Comparison of ENCODE assay signal across 1 cellular context in the genomic region with DNA sequence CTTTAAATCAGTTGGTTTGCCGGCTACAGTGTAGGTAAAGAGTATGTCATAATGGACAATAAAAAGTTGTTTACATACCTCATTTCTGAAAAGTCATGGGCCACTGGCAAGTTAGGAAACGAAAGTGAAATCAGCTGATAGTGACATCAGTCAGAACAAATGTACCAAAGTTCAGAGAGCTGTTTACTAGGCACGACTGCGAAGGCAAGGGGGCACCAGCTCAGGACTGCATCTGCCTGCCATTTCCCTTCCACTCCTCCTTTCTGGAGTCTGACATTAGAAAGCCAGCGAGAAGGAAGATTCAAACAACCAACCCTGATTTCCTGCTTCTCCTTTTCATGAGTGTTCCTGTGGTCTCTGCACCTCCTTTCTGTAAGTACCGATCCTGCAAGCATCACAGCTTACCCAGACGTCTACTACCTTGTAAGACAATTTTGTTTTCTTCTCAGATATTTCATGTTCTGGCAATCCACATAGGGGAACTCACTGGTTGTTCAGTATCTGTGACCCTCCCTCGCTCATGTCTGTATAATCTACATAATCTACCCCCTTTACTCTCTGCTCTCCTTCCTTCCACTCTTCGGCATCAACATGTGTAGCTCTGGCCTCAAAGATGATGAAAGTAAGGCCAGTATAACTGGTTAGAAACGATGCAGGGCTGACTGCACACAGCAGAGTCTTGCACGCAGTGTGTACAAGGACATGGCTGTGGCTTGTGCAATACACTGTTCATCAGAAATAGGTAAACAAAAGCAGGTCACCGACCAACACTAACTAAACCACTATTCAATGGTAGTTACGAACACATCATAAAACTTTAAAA.
A peak's percentile ranks its signal among the peaks of the same experiment; 100 is the strongest.
TF ChIP-seq lines count a peak whose summit lies in the region.

A gene (plus strand): TSS at position 174 of the 823 bp plus-strand sequence. CDS start 16,370 bp downstream, outside the sequence.

TF ChIP-seq in K562, 482 proteins besides CTCF, POLR2A, EP300 and RAD21 (continued from another document and continues in another):
- TF ChIP-seq, protein P1, sequence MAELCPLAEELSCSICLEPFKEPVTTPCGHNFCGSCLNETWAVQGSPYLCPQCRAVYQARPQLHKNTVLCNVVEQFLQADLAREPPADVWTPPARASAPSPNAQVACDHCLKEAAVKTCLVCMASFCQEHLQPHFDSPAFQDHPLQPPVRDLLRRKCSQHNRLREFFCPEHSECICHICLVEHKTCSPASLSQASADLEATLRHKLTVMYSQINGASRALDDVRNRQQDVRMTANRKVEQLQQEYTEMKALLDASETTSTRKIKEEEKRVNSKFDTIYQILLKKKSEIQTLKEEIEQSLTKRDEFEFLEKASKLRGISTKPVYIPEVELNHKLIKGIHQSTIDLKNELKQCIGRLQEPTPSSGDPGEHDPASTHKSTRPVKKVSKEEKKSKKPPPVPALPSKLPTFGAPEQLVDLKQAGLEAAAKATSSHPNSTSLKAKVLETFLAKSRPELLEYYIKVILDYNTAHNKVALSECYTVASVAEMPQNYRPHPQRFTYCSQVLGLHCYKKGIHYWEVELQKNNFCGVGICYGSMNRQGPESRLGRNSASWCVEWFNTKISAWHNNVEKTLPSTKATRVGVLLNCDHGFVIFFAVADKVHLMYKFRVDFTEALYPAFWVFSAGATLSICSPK (IDR thresholded peaks at IDR 0.05; ENCODE audit: borderline replicate concordance), result no peak
- TF ChIP-seq ZNF24 (IDR thresholded peaks at IDR 0.05) (no peak), RBM34 (IDR thresholded peaks at IDR 0.05; ENCODE audit: borderline replicate concordance, insufficient read depth, low read length) (no peak), GTF2A2 (tag; IDR thresholded peaks at IDR 0.05) (no peak), ZNF324 (CRISPR knock-in tag; IDR thresholded peaks at IDR 0.05) (no peak), MCM2 (IDR thresholded peaks at IDR 0.05; ENCODE audit: low read depth) (no peak), CHD4 (IDR thresholded peaks at IDR 0.05; ENCODE audit: insufficient read depth, insufficient replicate concordance, low read depth, low read length, poor library complexity, severe bottlenecking) (no peak), MEF2A (IDR thresholded peaks at IDR 0.05; ENCODE audit: control insufficient read depth, low read depth, low read length) (no peak), ZNF780A (CRISPR knock-in tag; IDR thresholded peaks at IDR 0.05) (no peak), NFATC3 (IDR thresholded peaks at IDR 0.05) (no peak), CC2D1A (IDR thresholded peaks at IDR 0.05) (peak; percentile 28; the same call in 1 of the 2 replicates), TAF15 (IDR thresholded peaks at IDR 0.05; ENCODE audit: low read depth, low read length) (no peak), GATA2 (CRISPR knock-in tag; IDR thresholded peaks at IDR 0.05) (no peak), TBP (optimal IDR thresholded peaks at IDR 0.05; ENCODE audit: low read depth, low read length) (no peak), EHMT2 (IDR thresholded peaks at IDR 0.05) (no peak), ETV1 (tag; conservative IDR thresholded peaks at IDR 0.05; ENCODE audit: low read depth) (no peak), ZNF347 (CRISPR knock-in tag; IDR thresholded peaks at IDR 0.05; ENCODE audit: low read depth) (no peak), RFX5 (IDR thresholded peaks at IDR 0.05; ENCODE audit: low read depth, low read length) (no peak), SRF (CRISPR knock-in tag; IDR thresholded peaks at IDR 0.05) (no peak), RBFOX2 (IDR thresholded peaks at IDR 0.05; ENCODE audit: low read depth, low read length) (0 out of 2 replicates have a peak, but pooled peaks have one; percentile 32), TFAM (CRISPR knock-in tag; conservative IDR thresholded peaks at IDR 0.05) (no peak), ZFX (CRISPR knock-in tag; IDR thresholded peaks at IDR 0.05) (no peak), HOXB6 (CRISPR knock-in tag; IDR thresholded peaks at IDR 0.05; ENCODE audit: borderline replicate concordance) (peak; percentile 78; the same call in 1 of the 2 replicates), RHOXF2B (CRISPR knock-in tag; conservative IDR thresholded peaks at IDR 0.05) (no peak), ZNF766 (CRISPR knock-in tag; conservative IDR thresholded peaks at IDR 0.05) (peak; percentile 79; the same call in 1 of the 2 replicates), GABPB2 (CRISPR knock-in tag; conservative IDR thresholded peaks at IDR 0.05) (no peak), FOXK2 (conservative IDR thresholded peaks at IDR 0.05 in 1 of 2, IDR thresholded peaks at IDR 0.05 in 1 of 2; ENCODE audit: low read depth in 2 of 2) (peak; percentile 98 to 99), PHB (CRISPR knock-in tag; IDR thresholded peaks at IDR 0.05) (no peak), ZBTB8A (IDR thresholded peaks at IDR 0.05; ENCODE audit: partially characterized antibody) (no peak), KAT8 (IDR thresholded peaks at IDR 0.05; ENCODE audit: low read depth) (no peak), POLR2G (IDR thresholded peaks at IDR 0.05; ENCODE audit: low read depth, low read length) (no peak), NUFIP1 (IDR thresholded peaks at IDR 0.05; ENCODE audit: partially characterized antibody) (no peak), MYNN (IDR thresholded peaks at IDR 0.05) (no peak), MYNN (CRISPR knock-in tag; IDR thresholded peaks at IDR 0.05) (no peak)
- TF ChIP-seq, protein P2, sequence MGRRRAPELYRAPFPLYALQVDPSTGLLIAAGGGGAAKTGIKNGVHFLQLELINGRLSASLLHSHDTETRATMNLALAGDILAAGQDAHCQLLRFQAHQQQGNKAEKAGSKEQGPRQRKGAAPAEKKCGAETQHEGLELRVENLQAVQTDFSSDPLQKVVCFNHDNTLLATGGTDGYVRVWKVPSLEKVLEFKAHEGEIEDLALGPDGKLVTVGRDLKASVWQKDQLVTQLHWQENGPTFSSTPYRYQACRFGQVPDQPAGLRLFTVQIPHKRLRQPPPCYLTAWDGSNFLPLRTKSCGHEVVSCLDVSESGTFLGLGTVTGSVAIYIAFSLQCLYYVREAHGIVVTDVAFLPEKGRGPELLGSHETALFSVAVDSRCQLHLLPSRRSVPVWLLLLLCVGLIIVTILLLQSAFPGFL (CRISPR knock-in tag; IDR thresholded peaks at IDR 0.05), result no peak
- TF ChIP-seq, protein P3, sequence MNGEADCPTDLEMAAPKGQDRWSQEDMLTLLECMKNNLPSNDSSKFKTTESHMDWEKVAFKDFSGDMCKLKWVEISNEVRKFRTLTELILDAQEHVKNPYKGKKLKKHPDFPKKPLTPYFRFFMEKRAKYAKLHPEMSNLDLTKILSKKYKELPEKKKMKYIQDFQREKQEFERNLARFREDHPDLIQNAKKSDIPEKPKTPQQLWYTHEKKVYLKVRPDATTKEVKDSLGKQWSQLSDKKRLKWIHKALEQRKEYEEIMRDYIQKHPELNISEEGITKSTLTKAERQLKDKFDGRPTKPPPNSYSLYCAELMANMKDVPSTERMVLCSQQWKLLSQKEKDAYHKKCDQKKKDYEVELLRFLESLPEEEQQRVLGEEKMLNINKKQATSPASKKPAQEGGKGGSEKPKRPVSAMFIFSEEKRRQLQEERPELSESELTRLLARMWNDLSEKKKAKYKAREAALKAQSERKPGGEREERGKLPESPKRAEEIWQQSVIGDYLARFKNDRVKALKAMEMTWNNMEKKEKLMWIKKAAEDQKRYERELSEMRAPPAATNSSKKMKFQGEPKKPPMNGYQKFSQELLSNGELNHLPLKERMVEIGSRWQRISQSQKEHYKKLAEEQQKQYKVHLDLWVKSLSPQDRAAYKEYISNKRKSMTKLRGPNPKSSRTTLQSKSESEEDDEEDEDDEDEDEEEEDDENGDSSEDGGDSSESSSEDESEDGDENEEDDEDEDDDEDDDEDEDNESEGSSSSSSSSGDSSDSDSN (IDR thresholded peaks at IDR 0.05; ENCODE audit: borderline replicate concordance in 1 of 2, low read depth in 2 of 2, low read length in 2 of 2), result no peak
- TF ChIP-seq, protein P4, sequence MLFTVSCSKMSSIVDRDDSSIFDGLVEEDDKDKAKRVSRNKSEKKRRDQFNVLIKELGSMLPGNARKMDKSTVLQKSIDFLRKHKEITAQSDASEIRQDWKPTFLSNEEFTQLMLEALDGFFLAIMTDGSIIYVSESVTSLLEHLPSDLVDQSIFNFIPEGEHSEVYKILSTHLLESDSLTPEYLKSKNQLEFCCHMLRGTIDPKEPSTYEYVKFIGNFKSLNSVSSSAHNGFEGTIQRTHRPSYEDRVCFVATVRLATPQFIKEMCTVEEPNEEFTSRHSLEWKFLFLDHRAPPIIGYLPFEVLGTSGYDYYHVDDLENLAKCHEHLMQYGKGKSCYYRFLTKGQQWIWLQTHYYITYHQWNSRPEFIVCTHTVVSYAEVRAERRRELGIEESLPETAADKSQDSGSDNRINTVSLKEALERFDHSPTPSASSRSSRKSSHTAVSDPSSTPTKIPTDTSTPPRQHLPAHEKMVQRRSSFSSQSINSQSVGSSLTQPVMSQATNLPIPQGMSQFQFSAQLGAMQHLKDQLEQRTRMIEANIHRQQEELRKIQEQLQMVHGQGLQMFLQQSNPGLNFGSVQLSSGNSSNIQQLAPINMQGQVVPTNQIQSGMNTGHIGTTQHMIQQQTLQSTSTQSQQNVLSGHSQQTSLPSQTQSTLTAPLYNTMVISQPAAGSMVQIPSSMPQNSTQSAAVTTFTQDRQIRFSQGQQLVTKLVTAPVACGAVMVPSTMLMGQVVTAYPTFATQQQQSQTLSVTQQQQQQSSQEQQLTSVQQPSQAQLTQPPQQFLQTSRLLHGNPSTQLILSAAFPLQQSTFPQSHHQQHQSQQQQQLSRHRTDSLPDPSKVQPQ (CRISPR knock-in tag; IDR thresholded peaks at IDR 0.05; ENCODE audit: borderline replicate concordance), result no peak
- TF ChIP-seq, protein P5, sequence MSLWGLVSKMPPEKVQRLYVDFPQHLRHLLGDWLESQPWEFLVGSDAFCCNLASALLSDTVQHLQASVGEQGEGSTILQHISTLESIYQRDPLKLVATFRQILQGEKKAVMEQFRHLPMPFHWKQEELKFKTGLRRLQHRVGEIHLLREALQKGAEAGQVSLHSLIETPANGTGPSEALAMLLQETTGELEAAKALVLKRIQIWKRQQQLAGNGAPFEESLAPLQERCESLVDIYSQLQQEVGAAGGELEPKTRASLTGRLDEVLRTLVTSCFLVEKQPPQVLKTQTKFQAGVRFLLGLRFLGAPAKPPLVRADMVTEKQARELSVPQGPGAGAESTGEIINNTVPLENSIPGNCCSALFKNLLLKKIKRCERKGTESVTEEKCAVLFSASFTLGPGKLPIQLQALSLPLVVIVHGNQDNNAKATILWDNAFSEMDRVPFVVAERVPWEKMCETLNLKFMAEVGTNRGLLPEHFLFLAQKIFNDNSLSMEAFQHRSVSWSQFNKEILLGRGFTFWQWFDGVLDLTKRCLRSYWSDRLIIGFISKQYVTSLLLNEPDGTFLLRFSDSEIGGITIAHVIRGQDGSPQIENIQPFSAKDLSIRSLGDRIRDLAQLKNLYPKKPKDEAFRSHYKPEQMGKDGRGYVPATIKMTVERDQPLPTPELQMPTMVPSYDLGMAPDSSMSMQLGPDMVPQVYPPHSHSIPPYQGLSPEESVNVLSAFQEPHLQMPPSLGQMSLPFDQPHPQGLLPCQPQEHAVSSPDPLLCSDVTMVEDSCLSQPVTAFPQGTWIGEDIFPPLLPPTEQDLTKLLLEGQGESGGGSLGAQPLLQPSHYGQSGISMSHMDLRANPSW (CRISPR knock-in tag; IDR thresholded peaks at IDR 0.05), result no peak
- TF ChIP-seq, protein P6, sequence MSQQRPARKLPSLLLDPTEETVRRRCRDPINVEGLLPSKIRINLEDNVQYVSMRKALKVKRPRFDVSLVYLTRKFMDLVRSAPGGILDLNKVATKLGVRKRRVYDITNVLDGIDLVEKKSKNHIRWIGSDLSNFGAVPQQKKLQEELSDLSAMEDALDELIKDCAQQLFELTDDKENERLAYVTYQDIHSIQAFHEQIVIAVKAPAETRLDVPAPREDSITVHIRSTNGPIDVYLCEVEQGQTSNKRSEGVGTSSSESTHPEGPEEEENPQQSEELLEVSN (IDR thresholded peaks at IDR 0.05; ENCODE audit: borderline replicate concordance in 1 of 2, extremely low read depth in 1 of 2, insufficient read depth in 1 of 2, insufficient read length in 1 of 2, low read depth in 1 of 2, low read length in 1 of 2, poor library complexity in 1 of 2, severe bottlenecking in 1 of 2), result no peak
- TF ChIP-seq, protein P7, sequence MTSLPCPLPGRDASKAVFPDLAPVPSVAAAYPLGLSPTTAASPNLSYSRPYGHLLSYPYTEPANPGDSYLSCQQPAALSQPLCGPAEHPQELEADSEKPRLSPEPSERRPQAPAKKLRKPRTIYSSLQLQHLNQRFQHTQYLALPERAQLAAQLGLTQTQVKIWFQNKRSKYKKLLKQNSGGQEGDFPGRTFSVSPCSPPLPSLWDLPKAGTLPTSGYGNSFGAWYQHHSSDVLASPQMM (CRISPR knock-in tag; IDR thresholded peaks at IDR 0.05), result no peak
- TF ChIP-seq, protein P8, sequence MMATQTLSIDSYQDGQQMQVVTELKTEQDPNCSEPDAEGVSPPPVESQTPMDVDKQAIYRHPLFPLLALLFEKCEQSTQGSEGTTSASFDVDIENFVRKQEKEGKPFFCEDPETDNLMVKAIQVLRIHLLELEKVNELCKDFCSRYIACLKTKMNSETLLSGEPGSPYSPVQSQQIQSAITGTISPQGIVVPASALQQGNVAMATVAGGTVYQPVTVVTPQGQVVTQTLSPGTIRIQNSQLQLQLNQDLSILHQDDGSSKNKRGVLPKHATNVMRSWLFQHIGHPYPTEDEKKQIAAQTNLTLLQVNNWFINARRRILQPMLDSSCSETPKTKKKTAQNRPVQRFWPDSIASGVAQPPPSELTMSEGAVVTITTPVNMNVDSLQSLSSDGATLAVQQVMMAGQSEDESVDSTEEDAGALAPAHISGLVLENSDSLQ (IDR thresholded peaks at IDR 0.05), result peak; percentile 55; the same call in 1 of the 2 replicates
- TF ChIP-seq, protein P9, sequence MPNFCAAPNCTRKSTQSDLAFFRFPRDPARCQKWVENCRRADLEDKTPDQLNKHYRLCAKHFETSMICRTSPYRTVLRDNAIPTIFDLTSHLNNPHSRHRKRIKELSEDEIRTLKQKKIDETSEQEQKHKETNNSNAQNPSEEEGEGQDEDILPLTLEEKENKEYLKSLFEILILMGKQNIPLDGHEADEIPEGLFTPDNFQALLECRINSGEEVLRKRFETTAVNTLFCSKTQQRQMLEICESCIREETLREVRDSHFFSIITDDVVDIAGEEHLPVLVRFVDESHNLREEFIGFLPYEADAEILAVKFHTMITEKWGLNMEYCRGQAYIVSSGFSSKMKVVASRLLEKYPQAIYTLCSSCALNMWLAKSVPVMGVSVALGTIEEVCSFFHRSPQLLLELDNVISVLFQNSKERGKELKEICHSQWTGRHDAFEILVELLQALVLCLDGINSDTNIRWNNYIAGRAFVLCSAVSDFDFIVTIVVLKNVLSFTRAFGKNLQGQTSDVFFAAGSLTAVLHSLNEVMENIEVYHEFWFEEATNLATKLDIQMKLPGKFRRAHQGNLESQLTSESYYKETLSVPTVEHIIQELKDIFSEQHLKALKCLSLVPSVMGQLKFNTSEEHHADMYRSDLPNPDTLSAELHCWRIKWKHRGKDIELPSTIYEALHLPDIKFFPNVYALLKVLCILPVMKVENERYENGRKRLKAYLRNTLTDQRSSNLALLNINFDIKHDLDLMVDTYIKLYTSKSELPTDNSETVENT (CRISPR knock-in tag; IDR thresholded peaks at IDR 0.05), result no peak
- TF ChIP-seq, protein P10, sequence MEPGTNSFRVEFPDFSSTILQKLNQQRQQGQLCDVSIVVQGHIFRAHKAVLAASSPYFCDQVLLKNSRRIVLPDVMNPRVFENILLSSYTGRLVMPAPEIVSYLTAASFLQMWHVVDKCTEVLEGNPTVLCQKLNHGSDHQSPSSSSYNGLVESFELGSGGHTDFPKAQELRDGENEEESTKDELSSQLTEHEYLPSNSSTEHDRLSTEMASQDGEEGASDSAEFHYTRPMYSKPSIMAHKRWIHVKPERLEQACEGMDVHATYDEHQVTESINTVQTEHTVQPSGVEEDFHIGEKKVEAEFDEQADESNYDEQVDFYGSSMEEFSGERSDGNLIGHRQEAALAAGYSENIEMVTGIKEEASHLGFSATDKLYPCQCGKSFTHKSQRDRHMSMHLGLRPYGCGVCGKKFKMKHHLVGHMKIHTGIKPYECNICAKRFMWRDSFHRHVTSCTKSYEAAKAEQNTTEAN (CRISPR knock-in tag; IDR thresholded peaks at IDR 0.05), result no peak
